Comparison of ENCODE assay signal across 9 cellular contexts in genomic region chr20:35226126-35226774, GRCh38. TPM values are rescaled to one million over a fixed set of nuclear protein-coding genes. Genes with fewer than 3 reads are reported as not detected.
A peak's percentile ranks its signal among the peaks of the same experiment; 100 is the strongest.
DNase-seq lines count a peak whose midpoint lies in the region; ATAC-seq and TF ChIP-seq lines count a peak whose summit lies in the region.
"Had no signal": no experiment of that assay in that cellular context is flagged by ENCODE, and none has a peak within 500 bp of the region (broad histone marks: within the 10 kb centered on the region; RNA-seq: fewer than 3 reads in every experiment).

Gene MMP24, plus strand, starts transcription at chr20:35226690. Its CDS starts 49 bp downstream, at chr20:35226739.

- peaks cover 6 to 16% of the 10 kb centered on the region in 2 donors for H3K4me1 Mint-ChIP-seq in effector memory CD8-positive, alpha-beta T cell (ENCODE audit: low read depth in 2 of 2)

- H2AFZ ChIP-seq in parathyroid adenoma = peak within 1 kb of the TSS; percentile 91

- no peaks in the 10 kb centered on the region for H3K79me2 ChIP-seq in parathyroid adenoma

- H3K4me2 ChIP-seq in parathyroid adenoma (ENCODE audit: low read length) = peak within 1 kb of the TSS; percentile 50

- no peak for DNase-seq in Caki2 (ENCODE audit: low read depth)
- DNase-seq in NCI-H69 (lab: John Stamatoyannopoulos, UW) = peak; percentile 53
- DNase-seq in effector memory CD8-positive, alpha-beta T cell = no peak
- DNase-seq in NCI-H446 treated with DMSO at 0.1 percent for 48 hours (lab: John Stamatoyannopoulos, UW) = no peak
- DNase-seq in NCI-H774 (lab: John Stamatoyannopoulos, UW) = no peak
- no peak for DNase-seq in activated CD4-positive, alpha-beta T cell treated with anti-CD3 and anti-CD28 coated beads for 4 hours
- DNase-seq: NCI-H1694 had no signal

- H3K27me3 Mint-ChIP-seq in effector memory CD8-positive, alpha-beta T cell = peaks cover 28 to 30% of the 10 kb centered on the region in 2 donors

- no peaks in the 10 kb centered on the region for H3K9me3 Mint-ChIP-seq in effector memory CD8-positive, alpha-beta T cell

- in situ Hi-C loops in Caki2 (cut with HindIII; ENCODE audit: low pct_unique_long_range_greater_than_20kb, low sequenced_read_pairs) = no loop called here

- H3K36me3 ChIP-seq in parathyroid adenoma (ENCODE audit: control insufficient read depth, insufficient read depth, low read length) = no peaks in the 10 kb centered on the region

- peak within 1 kb of the TSS; percentile 63 to 75 for H3K4me3 Mint-ChIP-seq in effector memory CD8-positive, alpha-beta T cell

- no peaks in the 10 kb centered on the region for H3K9me3 ChIP-seq in parathyroid adenoma (ENCODE audit: control insufficient read depth, low read length)

- no peak within 1 kb of the TSS for H3K27ac ChIP-seq in parathyroid adenoma

- H3K27ac Mint-ChIP-seq in effector memory CD8-positive, alpha-beta T cell = peak within 1 kb of the TSS; percentile 36 to 44

- peaks cover 7% of the 10 kb centered on the region for H3K4me1 ChIP-seq in parathyroid adenoma

- peaks cover 4% of the 10 kb centered on the region for H3K36me3 Mint-ChIP-seq in effector memory CD8-positive, alpha-beta T cell (ENCODE audit: insufficient read depth)

- ATAC-seq in effector memory CD8-positive, alpha-beta T cell (replicated peaks) = no peak
- ATAC-seq in GM21619 (IDR thresholded peaks at IDR 0.05; ENCODE audit: unreplicated experiment) = no peak

- TF ChIP-seq CTCF in parathyroid adenoma (IDR thresholded peaks at IDR 0.05) = no peak

- no peak within 1 kb of the TSS for H3K4me3 ChIP-seq in parathyroid adenoma (ENCODE audit: low read depth, low read length)

- H3K9ac ChIP-seq in parathyroid adenoma = no peak within 1 kb of the TSS

- no peaks in the 10 kb centered on the region for H3K27me3 ChIP-seq in parathyroid adenoma (ENCODE audit: control insufficient read depth, insufficient read depth, low read length)

RNA-seq across cellular contexts. Expression of gene MMP24, which starts in this region (rescaled TPM):
- total RNA-seq in Caki2 (2014; rRNA removed; shearing (Covaris generic); ENCODE audit: low replicate concordance) = 14.3 and 17.1 TPM in 2 replicates
